Comparison of ENCODE assay signal across 1 cellular context in the genomic region with DNA sequence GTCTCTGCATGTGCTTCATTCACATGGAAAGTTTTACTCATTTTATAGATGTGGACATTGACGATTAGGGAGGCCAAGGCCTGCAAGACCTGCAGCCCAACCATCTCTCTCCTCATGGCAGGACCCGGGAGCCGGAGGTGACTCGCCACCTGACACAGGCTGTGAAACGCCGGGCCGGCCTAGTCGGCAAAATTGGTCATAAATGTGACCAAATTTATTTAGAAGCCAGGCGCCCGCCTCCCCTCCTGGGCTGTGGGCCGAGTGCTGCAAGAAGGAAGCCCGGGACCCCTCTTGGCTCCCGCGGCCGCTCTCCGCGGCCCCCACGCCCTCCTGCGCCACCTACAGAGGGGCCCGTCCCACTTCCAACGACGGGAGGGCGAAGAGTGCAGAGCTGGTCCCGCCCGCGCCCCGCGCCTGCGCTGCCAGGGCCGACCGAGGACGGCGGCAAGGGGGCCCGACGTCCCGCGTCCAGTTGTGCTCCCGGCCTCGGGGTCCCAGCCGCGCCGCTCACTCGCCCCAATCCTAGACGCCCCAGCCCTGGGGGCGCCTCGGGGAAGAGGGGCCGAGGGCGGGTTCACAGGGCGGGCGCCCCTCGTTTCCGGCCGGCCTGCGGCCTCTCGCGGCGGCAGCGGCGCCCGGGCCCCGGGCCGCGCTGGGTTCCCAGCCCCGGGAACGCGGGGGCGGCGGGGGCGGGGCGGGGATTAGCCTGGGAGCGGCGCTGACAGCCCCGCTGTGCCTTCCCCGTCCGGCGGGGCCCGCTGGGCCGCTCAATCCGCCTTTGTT.
A peak's percentile ranks its signal among the peaks of the same experiment; 100 is the strongest.
TF ChIP-seq lines count a peak whose summit lies in the region.

No MANE protein-coding gene starts in this region.

TF ChIP-seq in HEK293, 187 proteins besides CTCF, POLR2A, EP300 and RAD21 (continued from another document and continues in another):
- TF ChIP-seq, protein P1, sequence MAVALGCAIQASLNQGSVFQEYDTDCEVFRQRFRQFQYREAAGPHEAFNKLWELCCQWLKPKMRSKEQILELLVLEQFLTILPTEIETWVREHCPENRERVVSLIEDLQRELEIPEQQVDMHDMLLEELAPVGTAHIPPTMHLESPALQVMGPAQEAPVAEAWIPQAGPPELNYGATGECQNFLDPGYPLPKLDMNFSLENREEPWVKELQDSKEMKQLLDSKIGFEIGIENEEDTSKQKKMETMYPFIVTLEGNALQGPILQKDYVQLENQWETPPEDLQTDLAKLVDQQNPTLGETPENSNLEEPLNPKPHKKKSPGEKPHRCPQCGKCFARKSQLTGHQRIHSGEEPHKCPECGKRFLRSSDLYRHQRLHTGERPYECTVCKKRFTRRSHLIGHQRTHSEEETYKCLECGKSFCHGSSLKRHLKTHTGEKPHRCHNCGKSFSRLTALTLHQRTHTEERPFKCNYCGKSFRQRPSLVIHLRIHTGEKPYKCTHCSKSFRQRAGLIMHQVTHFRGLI (tag by site-specific recombination; IDR thresholded peaks at IDR 0.05): peak; percentile 90
- TF ChIP-seq ZNF76 (tag by site-specific recombination; IDR thresholded peaks at IDR 0.05; ENCODE audit: borderline replicate concordance, low read depth): peak; percentile 9; the same call in 1 of the 2 replicates
- no peak for TF ChIP-seq ZNF776 (tag by site-specific recombination; IDR thresholded peaks at IDR 0.05; ENCODE audit: borderline replicate concordance)
- no peak for TF ChIP-seq ZNF10 (tag by site-specific recombination; IDR thresholded peaks at IDR 0.05)
- no peak for TF ChIP-seq ZNF548 (tag by site-specific recombination; IDR thresholded peaks at IDR 0.05)
- TF ChIP-seq ZNF155 (tag by site-specific recombination; IDR thresholded peaks at IDR 0.05): no peak
- no peak for TF ChIP-seq ZNF211 (tag by site-specific recombination; IDR thresholded peaks at IDR 0.05; ENCODE audit: low read depth)
- TF ChIP-seq KLF16 (tag by site-specific recombination; IDR thresholded peaks at IDR 0.05): peak; percentile 54; the same call in 1 of the 2 replicates
- no peak for TF ChIP-seq ZNF707 (tag by site-specific recombination; IDR thresholded peaks at IDR 0.05)
- no peak for TF ChIP-seq FEZF1 (tag by site-specific recombination; IDR thresholded peaks at IDR 0.05)
- TF ChIP-seq ZNF433 (tag by site-specific recombination; IDR thresholded peaks at IDR 0.05; ENCODE audit: low read depth): no peak
- TF ChIP-seq ZNF292 (tag by site-specific recombination; IDR thresholded peaks at IDR 0.05; ENCODE audit: borderline replicate concordance, low read depth): no peak
- no peak for TF ChIP-seq ZNF571 (tag by site-specific recombination; IDR thresholded peaks at IDR 0.05)
- peak; percentile 93 for TF ChIP-seq ZBTB20 (tag by site-specific recombination; IDR thresholded peaks at IDR 0.05)
- no peak for TF ChIP-seq ZNF677 (tag by site-specific recombination; IDR thresholded peaks at IDR 0.05)
- 0 out of 2 replicates have a peak, but pooled peaks have one; percentile 11 for TF ChIP-seq ZNF610 (tag by site-specific recombination; IDR thresholded peaks at IDR 0.05; ENCODE audit: borderline replicate concordance)
- peak; percentile 58 for TF ChIP-seq EGR2 (tag by site-specific recombination; IDR thresholded peaks at IDR 0.05; ENCODE audit: low read depth)
- TF ChIP-seq, protein P2, sequence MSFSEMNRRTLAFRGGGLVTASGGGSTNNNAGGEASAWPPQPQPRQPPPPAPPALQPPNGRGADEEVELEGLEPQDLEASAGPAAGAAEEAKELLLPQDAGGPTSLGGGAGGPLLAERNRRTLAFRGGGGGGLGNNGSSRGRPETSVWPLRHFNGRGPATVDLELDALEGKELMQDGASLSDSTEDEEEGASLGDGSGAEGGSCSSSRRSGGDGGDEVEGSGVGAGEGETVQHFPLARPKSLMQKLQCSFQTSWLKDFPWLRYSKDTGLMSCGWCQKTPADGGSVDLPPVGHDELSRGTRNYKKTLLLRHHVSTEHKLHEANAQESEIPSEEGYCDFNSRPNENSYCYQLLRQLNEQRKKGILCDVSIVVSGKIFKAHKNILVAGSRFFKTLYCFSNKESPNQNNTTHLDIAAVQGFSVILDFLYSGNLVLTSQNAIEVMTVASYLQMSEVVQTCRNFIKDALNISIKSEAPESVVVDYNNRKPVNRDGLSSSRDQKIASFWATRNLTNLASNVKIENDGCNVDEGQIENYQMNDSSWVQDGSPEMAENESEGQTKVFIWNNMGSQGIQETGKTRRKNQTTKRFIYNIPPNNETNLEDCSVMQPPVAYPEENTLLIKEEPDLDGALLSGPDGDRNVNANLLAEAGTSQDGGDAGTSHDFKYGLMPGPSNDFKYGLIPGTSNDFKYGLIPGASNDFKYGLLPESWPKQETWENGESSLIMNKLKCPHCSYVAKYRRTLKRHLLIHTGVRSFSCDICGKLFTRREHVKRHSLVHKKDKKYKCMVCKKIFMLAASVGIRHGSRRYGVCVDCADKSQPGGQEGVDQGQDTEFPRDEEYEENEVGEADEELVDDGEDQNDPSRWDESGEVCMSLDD (tag by site-specific recombination; IDR thresholded peaks at IDR 0.05): no peak
- TF ChIP-seq, protein P3, sequence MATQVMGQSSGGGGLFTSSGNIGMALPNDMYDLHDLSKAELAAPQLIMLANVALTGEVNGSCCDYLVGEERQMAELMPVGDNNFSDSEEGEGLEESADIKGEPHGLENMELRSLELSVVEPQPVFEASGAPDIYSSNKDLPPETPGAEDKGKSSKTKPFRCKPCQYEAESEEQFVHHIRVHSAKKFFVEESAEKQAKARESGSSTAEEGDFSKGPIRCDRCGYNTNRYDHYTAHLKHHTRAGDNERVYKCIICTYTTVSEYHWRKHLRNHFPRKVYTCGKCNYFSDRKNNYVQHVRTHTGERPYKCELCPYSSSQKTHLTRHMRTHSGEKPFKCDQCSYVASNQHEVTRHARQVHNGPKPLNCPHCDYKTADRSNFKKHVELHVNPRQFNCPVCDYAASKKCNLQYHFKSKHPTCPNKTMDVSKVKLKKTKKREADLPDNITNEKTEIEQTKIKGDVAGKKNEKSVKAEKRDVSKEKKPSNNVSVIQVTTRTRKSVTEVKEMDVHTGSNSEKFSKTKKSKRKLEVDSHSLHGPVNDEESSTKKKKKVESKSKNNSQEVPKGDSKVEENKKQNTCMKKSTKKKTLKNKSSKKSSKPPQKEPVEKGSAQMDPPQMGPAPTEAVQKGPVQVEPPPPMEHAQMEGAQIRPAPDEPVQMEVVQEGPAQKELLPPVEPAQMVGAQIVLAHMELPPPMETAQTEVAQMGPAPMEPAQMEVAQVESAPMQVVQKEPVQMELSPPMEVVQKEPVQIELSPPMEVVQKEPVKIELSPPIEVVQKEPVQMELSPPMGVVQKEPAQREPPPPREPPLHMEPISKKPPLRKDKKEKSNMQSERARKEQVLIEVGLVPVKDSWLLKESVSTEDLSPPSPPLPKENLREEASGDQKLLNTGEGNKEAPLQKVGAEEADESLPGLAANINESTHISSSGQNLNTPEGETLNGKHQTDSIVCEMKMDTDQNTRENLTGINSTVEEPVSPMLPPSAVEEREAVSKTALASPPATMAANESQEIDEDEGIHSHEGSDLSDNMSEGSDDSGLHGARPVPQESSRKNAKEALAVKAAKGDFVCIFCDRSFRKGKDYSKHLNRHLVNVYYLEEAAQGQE (tag by site-specific recombination; IDR thresholded peaks at IDR 0.05): no peak
- TF ChIP-seq ZEB2 (tag by site-specific recombination; IDR thresholded peaks at IDR 0.05): no peak
- TF ChIP-seq ZBTB48 (tag by site-specific recombination; IDR thresholded peaks at IDR 0.05): no peak
- TF ChIP-seq ZNF701 (tag by site-specific recombination; IDR thresholded peaks at IDR 0.05): no peak
- TF ChIP-seq, protein P4, sequence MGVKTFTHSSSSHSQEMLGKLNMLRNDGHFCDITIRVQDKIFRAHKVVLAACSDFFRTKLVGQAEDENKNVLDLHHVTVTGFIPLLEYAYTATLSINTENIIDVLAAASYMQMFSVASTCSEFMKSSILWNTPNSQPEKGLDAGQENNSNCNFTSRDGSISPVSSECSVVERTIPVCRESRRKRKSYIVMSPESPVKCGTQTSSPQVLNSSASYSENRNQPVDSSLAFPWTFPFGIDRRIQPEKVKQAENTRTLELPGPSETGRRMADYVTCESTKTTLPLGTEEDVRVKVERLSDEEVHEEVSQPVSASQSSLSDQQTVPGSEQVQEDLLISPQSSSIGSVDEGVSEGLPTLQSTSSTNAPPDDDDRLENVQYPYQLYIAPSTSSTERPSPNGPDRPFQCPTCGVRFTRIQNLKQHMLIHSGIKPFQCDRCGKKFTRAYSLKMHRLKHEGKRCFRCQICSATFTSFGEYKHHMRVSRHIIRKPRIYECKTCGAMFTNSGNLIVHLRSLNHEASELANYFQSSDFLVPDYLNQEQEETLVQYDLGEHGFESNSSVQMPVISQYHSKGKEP (tag by site-specific recombination; IDR thresholded peaks at IDR 0.05): no peak
- no peak for TF ChIP-seq ZNF221 (tag by site-specific recombination; IDR thresholded peaks at IDR 0.05; ENCODE audit: borderline replicate concordance)
- peak; percentile 18; the same call in 1 of the 2 replicates for TF ChIP-seq IKZF3 (tag by site-specific recombination; IDR thresholded peaks at IDR 0.05)
- TF ChIP-seq ZNF777 (tag by site-specific recombination; IDR thresholded peaks at IDR 0.05; ENCODE audit: borderline replicate concordance): peak; percentile 74; the same call in 1 of the 2 replicates
- TF ChIP-seq BCL11A (tag by site-specific recombination; IDR thresholded peaks at IDR 0.05; ENCODE audit: low read depth): no peak
- TF ChIP-seq SETDB1 (IDR thresholded peaks at IDR 0.05; ENCODE audit: insufficient read length, low read length): no peak
- no peak for TF ChIP-seq ZNF19 (tag by site-specific recombination; IDR thresholded peaks at IDR 0.05; ENCODE audit: low read depth)
- no peak for TF ChIP-seq ZNF302 (tag by site-specific recombination; IDR thresholded peaks at IDR 0.05; ENCODE audit: low read depth)
- no peak for TF ChIP-seq ZNF16 (tag by site-specific recombination; IDR thresholded peaks at IDR 0.05; ENCODE audit: low read depth)
- TF ChIP-seq, protein P5, sequence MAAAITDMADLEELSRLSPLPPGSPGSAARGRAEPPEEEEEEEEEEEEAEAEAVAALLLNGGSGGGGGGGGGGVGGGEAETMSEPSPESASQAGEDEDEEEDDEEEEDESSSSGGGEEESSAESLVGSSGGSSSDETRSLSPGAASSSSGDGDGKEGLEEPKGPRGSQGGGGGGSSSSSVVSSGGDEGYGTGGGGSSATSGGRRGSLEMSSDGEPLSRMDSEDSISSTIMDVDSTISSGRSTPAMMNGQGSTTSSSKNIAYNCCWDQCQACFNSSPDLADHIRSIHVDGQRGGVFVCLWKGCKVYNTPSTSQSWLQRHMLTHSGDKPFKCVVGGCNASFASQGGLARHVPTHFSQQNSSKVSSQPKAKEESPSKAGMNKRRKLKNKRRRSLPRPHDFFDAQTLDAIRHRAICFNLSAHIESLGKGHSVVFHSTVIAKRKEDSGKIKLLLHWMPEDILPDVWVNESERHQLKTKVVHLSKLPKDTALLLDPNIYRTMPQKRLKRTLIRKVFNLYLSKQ (tag by site-specific recombination; IDR thresholded peaks at IDR 0.05; ENCODE audit: borderline replicate concordance): no peak
- TF ChIP-seq ZNF214 (tag by site-specific recombination; IDR thresholded peaks at IDR 0.05; ENCODE audit: borderline replicate concordance): no peak
- TF ChIP-seq, protein P6, sequence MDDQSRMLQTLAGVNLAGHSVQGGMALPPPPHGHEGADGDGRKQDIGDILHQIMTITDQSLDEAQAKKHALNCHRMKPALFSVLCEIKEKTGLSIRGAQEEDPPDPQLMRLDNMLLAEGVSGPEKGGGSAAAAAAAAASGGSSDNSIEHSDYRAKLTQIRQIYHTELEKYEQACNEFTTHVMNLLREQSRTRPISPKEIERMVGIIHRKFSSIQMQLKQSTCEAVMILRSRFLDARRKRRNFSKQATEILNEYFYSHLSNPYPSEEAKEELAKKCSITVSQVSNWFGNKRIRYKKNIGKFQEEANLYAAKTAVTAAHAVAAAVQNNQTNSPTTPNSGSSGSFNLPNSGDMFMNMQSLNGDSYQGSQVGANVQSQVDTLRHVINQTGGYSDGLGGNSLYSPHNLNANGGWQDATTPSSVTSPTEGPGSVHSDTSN (CRISPR knock-in tag; IDR thresholded peaks at IDR 0.05): no peak; the same call in 1 of the 2 replicates
- TF ChIP-seq SP7 (tag by site-specific recombination; IDR thresholded peaks at IDR 0.05): peak; percentile 47
- peak; percentile 62 for TF ChIP-seq ZIC2 (tag by site-specific recombination; IDR thresholded peaks at IDR 0.05)
- no peak for TF ChIP-seq ZNF24 (tag by site-specific recombination; IDR thresholded peaks at IDR 0.05)
- TF ChIP-seq, protein P7, sequence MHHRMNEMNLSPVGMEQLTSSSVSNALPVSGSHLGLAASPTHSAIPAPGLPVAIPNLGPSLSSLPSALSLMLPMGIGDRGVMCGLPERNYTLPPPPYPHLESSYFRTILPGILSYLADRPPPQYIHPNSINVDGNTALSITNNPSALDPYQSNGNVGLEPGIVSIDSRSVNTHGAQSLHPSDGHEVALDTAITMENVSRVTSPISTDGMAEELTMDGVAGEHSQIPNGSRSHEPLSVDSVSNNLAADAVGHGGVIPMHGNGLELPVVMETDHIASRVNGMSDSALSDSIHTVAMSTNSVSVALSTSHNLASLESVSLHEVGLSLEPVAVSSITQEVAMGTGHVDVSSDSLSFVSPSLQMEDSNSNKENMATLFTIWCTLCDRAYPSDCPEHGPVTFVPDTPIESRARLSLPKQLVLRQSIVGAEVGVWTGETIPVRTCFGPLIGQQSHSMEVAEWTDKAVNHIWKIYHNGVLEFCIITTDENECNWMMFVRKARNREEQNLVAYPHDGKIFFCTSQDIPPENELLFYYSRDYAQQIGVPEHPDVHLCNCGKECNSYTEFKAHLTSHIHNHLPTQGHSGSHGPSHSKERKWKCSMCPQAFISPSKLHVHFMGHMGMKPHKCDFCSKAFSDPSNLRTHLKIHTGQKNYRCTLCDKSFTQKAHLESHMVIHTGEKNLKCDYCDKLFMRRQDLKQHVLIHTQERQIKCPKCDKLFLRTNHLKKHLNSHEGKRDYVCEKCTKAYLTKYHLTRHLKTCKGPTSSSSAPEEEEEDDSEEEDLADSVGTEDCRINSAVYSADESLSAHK (tag by site-specific recombination; IDR thresholded peaks at IDR 0.05): 0 out of 2 replicates have a peak, but pooled peaks have one; percentile 11
- TF ChIP-seq, protein P8, sequence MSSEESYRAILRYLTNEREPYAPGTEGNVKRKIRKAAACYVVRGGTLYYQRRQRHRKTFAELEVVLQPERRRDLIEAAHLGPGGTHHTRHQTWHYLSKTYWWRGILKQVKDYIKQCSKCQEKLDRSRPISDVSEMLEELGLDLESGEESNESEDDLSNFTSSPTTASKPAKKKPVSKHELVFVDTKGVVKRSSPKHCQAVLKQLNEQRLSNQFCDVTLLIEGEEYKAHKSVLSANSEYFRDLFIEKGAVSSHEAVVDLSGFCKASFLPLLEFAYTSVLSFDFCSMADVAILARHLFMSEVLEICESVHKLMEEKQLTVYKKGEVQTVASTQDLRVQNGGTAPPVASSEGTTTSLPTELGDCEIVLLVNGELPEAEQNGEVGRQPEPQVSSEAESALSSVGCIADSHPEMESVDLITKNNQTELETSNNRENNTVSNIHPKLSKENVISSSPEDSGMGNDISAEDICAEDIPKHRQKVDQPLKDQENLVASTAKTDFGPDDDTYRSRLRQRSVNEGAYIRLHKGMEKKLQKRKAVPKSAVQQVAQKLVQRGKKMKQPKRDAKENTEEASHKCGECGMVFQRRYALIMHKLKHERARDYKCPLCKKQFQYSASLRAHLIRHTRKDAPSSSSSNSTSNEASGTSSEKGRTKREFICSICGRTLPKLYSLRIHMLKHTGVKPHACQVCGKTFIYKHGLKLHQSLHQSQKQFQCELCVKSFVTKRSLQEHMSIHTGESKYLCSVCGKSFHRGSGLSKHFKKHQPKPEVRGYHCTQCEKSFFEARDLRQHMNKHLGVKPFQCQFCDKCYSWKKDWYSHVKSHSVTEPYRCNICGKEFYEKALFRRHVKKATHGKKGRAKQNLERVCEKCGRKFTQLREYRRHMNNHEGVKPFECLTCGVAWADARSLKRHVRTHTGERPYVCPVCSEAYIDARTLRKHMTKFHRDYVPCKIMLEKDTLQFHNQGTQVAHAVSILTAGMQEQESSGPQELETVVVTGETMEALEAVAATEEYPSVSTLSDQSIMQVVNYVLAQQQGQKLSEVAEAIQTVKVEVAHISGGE (tag by site-specific recombination; conservative IDR thresholded peaks at IDR 0.05; ENCODE audit: low read depth): no peak
- no peak for TF ChIP-seq GLI2 (tag by site-specific recombination; IDR thresholded peaks at IDR 0.05; ENCODE audit: borderline replicate concordance, low read depth)
